In the genomic region with DNA sequence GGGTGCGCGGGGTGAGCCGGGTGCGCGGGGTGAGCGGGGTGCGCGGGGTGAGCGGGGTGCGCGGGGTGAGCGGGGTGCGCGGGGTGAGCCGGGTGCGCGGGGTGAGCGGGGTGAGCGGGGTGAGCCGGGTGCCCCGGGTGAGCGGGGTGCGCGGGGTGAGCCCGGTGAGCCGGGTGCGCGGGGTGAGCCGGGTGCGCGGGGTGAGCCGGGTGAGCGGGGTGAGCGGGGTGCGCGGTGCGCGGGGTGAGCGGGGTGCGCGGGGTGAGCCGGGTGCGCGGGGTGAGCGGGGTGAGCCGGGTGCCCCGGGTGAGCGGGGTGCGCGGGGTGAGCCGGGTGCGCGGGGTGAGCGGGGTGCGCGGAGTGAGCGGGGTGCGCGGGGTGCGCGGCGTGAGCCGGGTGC, we compare ENCODE assay signal across 3 cellular contexts. TPM values are rescaled to one million over a fixed set of nuclear protein-coding genes. Genes with fewer than 3 reads are reported as not detected.
"Had no signal": no experiment of that assay in that cellular context is flagged by ENCODE, and none has a peak within 500 bp of the region (broad histone marks: within the 10 kb centered on the region; RNA-seq: fewer than 3 reads in every experiment).

No MANE protein-coding gene starts in this region.

RNA-seq across cellular contexts. Expression of a gene that starts 29.8 kb away (rescaled TPM):
- total RNA-seq: GM23248, GM23338, H1 had no signal
